Comparison of ENCODE assay signal across 1 cellular context in genomic region chr5:73994963-73995362, GRCh38.
TF ChIP-seq lines count a peak whose summit lies in the region.

No MANE protein-coding gene starts in this region.

TF ChIP-seq in WTC11, 78 proteins besides CTCF, POLR2A, EP300 and RAD21 (continued from another document):
- TF ChIP-seq, protein P1, sequence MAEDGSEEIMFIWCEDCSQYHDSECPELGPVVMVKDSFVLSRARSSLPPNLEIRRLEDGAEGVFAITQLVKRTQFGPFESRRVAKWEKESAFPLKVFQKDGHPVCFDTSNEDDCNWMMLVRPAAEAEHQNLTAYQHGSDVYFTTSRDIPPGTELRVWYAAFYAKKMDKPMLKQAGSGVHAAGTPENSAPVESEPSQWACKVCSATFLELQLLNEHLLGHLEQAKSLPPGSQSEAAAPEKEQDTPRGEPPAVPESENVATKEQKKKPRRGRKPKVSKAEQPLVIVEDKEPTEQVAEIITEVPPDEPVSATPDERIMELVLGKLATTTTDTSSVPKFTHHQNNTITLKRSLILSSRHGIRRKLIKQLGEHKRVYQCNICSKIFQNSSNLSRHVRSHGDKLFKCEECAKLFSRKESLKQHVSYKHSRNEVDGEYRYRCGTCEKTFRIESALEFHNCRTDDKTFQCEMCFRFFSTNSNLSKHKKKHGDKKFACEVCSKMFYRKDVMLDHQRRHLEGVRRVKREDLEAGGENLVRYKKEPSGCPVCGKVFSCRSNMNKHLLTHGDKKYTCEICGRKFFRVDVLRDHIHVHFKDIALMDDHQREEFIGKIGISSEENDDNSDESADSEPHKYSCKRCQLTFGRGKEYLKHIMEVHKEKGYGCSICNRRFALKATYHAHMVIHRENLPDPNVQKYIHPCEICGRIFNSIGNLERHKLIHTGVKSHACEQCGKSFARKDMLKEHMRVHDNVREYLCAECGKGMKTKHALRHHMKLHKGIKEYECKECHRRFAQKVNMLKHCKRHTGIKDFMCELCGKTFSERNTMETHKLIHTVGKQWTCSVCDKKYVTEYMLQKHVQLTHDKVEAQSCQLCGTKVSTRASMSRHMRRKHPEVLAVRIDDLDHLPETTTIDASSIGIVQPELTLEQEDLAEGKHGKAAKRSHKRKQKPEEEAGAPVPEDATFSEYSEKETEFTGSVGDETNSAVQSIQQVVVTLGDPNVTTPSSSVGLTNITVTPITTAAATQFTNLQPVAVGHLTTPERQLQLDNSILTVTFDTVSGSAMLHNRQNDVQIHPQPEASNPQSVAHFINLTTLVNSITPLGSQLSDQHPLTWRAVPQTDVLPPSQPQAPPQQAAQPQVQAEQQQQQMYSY (CRISPR knock-in tag; IDR thresholded peaks at IDR 0.05), result no peak
- TF ChIP-seq AFF4 (CRISPR knock-in tag; IDR thresholded peaks at IDR 0.05; ENCODE audit: borderline replicate concordance) (no peak), ARID4B (CRISPR knock-in tag; IDR thresholded peaks at IDR 0.05; ENCODE audit: borderline replicate concordance) (no peak)
TF ChIP-seq in WTC11: peak in this region for 0.
